Comparison of ENCODE assay signal across 7 cellular contexts in the genomic region with DNA sequence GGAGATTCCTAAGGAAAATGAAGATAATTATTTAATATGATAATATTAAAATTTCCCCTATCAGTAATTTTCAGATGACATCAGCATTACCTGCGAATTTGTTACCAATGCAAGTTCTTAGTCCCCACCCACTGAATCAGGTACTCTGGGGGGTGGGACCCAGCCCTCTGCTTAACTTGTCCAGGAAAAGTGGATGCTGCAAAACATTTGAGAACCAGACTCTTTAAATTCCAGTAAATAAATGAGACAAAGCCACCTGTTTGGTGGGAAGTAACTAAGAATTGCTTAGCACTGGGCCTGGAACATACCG. TPM values are rescaled to one million over a fixed set of nuclear protein-coding genes. Genes with fewer than 3 reads are reported as not detected.
DNase-seq lines count a peak whose midpoint lies in the region; ATAC-seq and TF ChIP-seq lines count a peak whose summit lies in the region.

No MANE protein-coding gene starts in this region.

- no peaks in the 10 kb centered on the region for H4K20me1 ChIP-seq in HCT116 (ENCODE audit: insufficient read depth)

- H3K4me1 ChIP-seq in HCT116 (ENCODE audit: control insufficient read depth in 1 of 2, insufficient read depth in 2 of 2, low read length in 2 of 2), result peaks cover 0 to 10% of the 10 kb centered on the region in 2 experiments; a peak in 1 of 4 replicates

- peaks cover 3% of the 10 kb centered on the region for H3K9me3 Mint-ChIP-seq in activated CD4-positive, alpha-beta memory T cell treated with anti-CD3 and anti-CD28 coated beads for 36 hours
- no peaks in the 10 kb centered on the region for H3K9me3 Mint-ChIP-seq in stimulated activated effector memory CD8-positive, alpha-beta T cell treated with anti-CD3 and anti-CD28 coated beads, Interleukin-12 subunit alpha, Interleukin-12 subunit beta, amount 100 ng/mL, for 72 hours

- TF ChIP-seq POLR2A in HCT116 (IDR thresholded peaks at IDR 0.05; ENCODE audit: borderline replicate concordance, extremely low read depth, insufficient read depth, insufficient read length) (no peak), erythroblast (IDR thresholded peaks at IDR 0.05; ENCODE audit: low read length) (no peak)

- H3K79me2 ChIP-seq in HCT116 (ENCODE audit: insufficient read depth, low read length), result no peaks in the 10 kb centered on the region

- H3K4me3 Mint-ChIP-seq in activated CD4-positive, alpha-beta memory T cell treated with anti-CD3 and anti-CD28 coated beads for 36 hours, result peak overlapping the region; percentile 89
- peak overlapping the region; percentile 85 for H3K4me3 Mint-ChIP-seq in stimulated activated effector memory CD8-positive, alpha-beta T cell treated with anti-CD3 and anti-CD28 coated beads, Interleukin-12 subunit alpha, Interleukin-12 subunit beta, amount 100 ng/mL, for 72 hours

- H3K4me2 ChIP-seq in HCT116 (ENCODE audit: low read length), result peak overlapping the region; percentile 86

- H3K4me3 ChIP-seq in HCT116 (replicated peaks in 1 of 2; ENCODE audit: low read depth in 1 of 2, low read length in 2 of 2), result peak overlapping the region; percentile 66
- peak overlapping the region; percentile 27 for H3K4me3 ChIP-seq in iPS-11a (ENCODE audit: low read depth, low read length)

- intact Hi-C loops in HCT116 (cut with micrococcal nuclease), result no loop called here
- intact Hi-C loops in activated CD4-positive, alpha-beta memory T cell treated with anti-CD3 and anti-CD28 coated beads for 36 hours (cut with micrococcal nuclease), result loop anchor here (1.0 to 5.0 kb wide), 2 partner anchors 40 to 96 kb away; a partner anchor contains a TSS

- no peaks in the 10 kb centered on the region for H3K27me3 ChIP-seq in HCT116 (ENCODE audit: insufficient read depth, low read length)

- no peaks in the 10 kb centered on the region for H3K27me3 Mint-ChIP-seq in activated CD4-positive, alpha-beta memory T cell treated with anti-CD3 and anti-CD28 coated beads for 36 hours

- no peak for TF ChIP-seq CTCF in HCT116 (IDR thresholded peaks at IDR 0.05 in 2 of 3, conservative IDR thresholded peaks at IDR 0.05 in 1 of 3; ENCODE audit: borderline replicate concordance in 1 of 3, insufficient read depth in 1 of 3, low read depth in 2 of 3, low read length in 2 of 3)

- peak overlapping the region; percentile 86 for H2AFZ ChIP-seq in HCT116 (ENCODE audit: low read depth, low read length, poor library complexity, severe bottlenecking)

- no peak for TF ChIP-seq RAD21 in HCT116 (IDR thresholded peaks at IDR 0.05; ENCODE audit: low read depth)

- H3K9ac ChIP-seq in HCT116 (ENCODE audit: low read length), result no peak overlapping the region

- H3K4me1 Mint-ChIP-seq in activated CD4-positive, alpha-beta memory T cell treated with anti-CD3 and anti-CD28 coated beads for 36 hours (ENCODE audit: low read depth), result peaks cover 16% of the 10 kb centered on the region
- H3K4me1 Mint-ChIP-seq in stimulated activated effector memory CD8-positive, alpha-beta T cell treated with anti-CD3 and anti-CD28 coated beads, Interleukin-12 subunit alpha, Interleukin-12 subunit beta, amount 100 ng/mL, for 72 hours, result peaks cover 17% of the 10 kb centered on the region

- POLR2A ChIA-PET in HCT116 (lab: Charles Lee), result no interaction called here
- POLR2A ChIA-PET in activated CD4-positive, alpha-beta memory T cell treated with anti-CD3 and anti-CD28 coated beads for 36 hours (lab: Charles Lee), result no interaction called here

- ATAC-seq in HCT116, result no peak
- ATAC-seq in stimulated activated effector memory CD8-positive, alpha-beta T cell treated with anti-CD3 and anti-CD28 coated beads, Interleukin-12 subunit alpha, Interleukin-12 subunit beta, amount 100 ng/mL, for 72 hours, result no peak
- no peak for ATAC-seq in GM21825 (IDR thresholded peaks at IDR 0.05; ENCODE audit: unreplicated experiment)

- H3K36me3 Mint-ChIP-seq in activated CD4-positive, alpha-beta memory T cell treated with anti-CD3 and anti-CD28 coated beads for 36 hours, result peaks cover 9% of the 10 kb centered on the region
- H3K36me3 Mint-ChIP-seq in stimulated activated effector memory CD8-positive, alpha-beta T cell treated with anti-CD3 and anti-CD28 coated beads, Interleukin-12 subunit alpha, Interleukin-12 subunit beta, amount 100 ng/mL, for 72 hours, result peaks cover 4% of the 10 kb centered on the region

- no peak overlapping the region for H3K27ac ChIP-seq in HCT116 (ENCODE audit: low read depth, low read length)

- H3K36me3 ChIP-seq in HCT116 (ENCODE audit: control insufficient read depth in 1 of 2, insufficient read depth in 2 of 2, low read length in 2 of 2), result no peaks in the 10 kb centered on the region

- peaks cover 7 to 8% of the 10 kb centered on the region in 2 experiments; a peak in 2 of 4 replicates for H3K9me3 ChIP-seq in HCT116 (ENCODE audit: control insufficient read depth in 1 of 2, insufficient read depth in 1 of 2, low read depth in 1 of 2, low read length in 2 of 2)

- no peak for DNase-seq in HCT116 (ENCODE audit: low read depth, low spot score)
- no peak for DNase-seq in activated CD4-positive, alpha-beta memory T cell treated with anti-CD3 and anti-CD28 coated beads for 36 hours
- DNase-seq in stimulated activated effector memory CD8-positive, alpha-beta T cell treated with anti-CD3 and anti-CD28 coated beads, Interleukin-12 subunit alpha, Interleukin-12 subunit beta, amount 100 ng/mL, for 72 hours (ENCODE audit: low spot score in 2 of 2), result no peak
- no peak for DNase-seq in erythroblast (lab: John Stamatoyannopoulos, UW)
- DNase-seq in epidermal melanocyte (ENCODE audit: insufficient read length, low spot score), result no peak

- CTCF ChIA-PET in HCT116 (lab: Charles Lee), result no interaction called here
- CTCF ChIA-PET in activated CD4-positive, alpha-beta memory T cell treated with anti-CD3 and anti-CD28 coated beads for 36 hours (lab: Charles Lee), result no interaction called here

- H3K9me2 ChIP-seq in HCT116 (ENCODE audit: insufficient read depth), result no peaks in the 10 kb centered on the region

- RAD21 ChIA-PET in HCT116 (lab: Charles Lee; ENCODE audit: low non-redundant PET in 1 of 2, low total read pairs in 2 of 2, uncharacterized antibody in 2 of 2, unreplicated experiment in 2 of 2), result no interaction called here

- BruUV-seq in HCT116 (replicated peaks; lab: Mats Ljungman, UMichigan), result no TSS peak

- no peak overlapping the region for H3K27ac Mint-ChIP-seq in activated CD4-positive, alpha-beta memory T cell treated with anti-CD3 and anti-CD28 coated beads for 36 hours
- no peak overlapping the region for H3K27ac Mint-ChIP-seq in stimulated activated effector memory CD8-positive, alpha-beta T cell treated with anti-CD3 and anti-CD28 coated beads, Interleukin-12 subunit alpha, Interleukin-12 subunit beta, amount 100 ng/mL, for 72 hours

TF ChIP-seq in HCT116, 20 proteins besides CTCF, POLR2A, EP300 and RAD21 (continues in another document):
- TF ChIP-seq, protein P1, sequence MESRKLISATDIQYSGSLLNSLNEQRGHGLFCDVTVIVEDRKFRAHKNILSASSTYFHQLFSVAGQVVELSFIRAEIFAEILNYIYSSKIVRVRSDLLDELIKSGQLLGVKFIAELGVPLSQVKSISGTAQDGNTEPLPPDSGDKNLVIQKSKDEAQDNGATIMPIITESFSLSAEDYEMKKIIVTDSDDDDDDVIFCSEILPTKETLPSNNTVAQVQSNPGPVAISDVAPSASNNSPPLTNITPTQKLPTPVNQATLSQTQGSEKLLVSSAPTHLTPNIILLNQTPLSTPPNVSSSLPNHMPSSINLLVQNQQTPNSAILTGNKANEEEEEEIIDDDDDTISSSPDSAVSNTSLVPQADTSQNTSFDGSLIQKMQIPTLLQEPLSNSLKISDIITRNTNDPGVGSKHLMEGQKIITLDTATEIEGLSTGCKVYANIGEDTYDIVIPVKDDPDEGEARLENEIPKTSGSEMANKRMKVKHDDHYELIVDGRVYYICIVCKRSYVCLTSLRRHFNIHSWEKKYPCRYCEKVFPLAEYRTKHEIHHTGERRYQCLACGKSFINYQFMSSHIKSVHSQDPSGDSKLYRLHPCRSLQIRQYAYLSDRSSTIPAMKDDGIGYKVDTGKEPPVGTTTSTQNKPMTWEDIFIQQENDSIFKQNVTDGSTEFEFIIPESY (IDR thresholded peaks at IDR 0.05; ENCODE audit: extremely low read depth, insufficient replicate concordance, low read length), result no peak
- TF ChIP-seq ZFX (IDR thresholded peaks at IDR 0.05), result no peak
- no peak for TF ChIP-seq ZNF274 (IDR thresholded peaks at IDR 0.05; ENCODE audit: low read depth, low read length)
- TF ChIP-seq JUND (IDR thresholded peaks at IDR 0.05), result no peak
- TF ChIP-seq, protein P2, sequence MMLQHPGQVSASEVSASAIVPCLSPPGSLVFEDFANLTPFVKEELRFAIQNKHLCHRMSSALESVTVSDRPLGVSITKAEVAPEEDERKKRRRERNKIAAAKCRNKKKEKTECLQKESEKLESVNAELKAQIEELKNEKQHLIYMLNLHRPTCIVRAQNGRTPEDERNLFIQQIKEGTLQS (IDR thresholded peaks at IDR 0.05), result no peak
- TF ChIP-seq, protein P3, sequence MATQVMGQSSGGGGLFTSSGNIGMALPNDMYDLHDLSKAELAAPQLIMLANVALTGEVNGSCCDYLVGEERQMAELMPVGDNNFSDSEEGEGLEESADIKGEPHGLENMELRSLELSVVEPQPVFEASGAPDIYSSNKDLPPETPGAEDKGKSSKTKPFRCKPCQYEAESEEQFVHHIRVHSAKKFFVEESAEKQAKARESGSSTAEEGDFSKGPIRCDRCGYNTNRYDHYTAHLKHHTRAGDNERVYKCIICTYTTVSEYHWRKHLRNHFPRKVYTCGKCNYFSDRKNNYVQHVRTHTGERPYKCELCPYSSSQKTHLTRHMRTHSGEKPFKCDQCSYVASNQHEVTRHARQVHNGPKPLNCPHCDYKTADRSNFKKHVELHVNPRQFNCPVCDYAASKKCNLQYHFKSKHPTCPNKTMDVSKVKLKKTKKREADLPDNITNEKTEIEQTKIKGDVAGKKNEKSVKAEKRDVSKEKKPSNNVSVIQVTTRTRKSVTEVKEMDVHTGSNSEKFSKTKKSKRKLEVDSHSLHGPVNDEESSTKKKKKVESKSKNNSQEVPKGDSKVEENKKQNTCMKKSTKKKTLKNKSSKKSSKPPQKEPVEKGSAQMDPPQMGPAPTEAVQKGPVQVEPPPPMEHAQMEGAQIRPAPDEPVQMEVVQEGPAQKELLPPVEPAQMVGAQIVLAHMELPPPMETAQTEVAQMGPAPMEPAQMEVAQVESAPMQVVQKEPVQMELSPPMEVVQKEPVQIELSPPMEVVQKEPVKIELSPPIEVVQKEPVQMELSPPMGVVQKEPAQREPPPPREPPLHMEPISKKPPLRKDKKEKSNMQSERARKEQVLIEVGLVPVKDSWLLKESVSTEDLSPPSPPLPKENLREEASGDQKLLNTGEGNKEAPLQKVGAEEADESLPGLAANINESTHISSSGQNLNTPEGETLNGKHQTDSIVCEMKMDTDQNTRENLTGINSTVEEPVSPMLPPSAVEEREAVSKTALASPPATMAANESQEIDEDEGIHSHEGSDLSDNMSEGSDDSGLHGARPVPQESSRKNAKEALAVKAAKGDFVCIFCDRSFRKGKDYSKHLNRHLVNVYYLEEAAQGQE (IDR thresholded peaks at IDR 0.05; ENCODE audit: low read depth), result no peak

RNA-seq across cellular contexts. Expression of a gene that starts 0.5 kb away (rescaled TPM):
- 2.2 TPM for total RNA-seq in HCT116 (2021; ENCODE audit: unreplicated experiment)
- polyA plus RNA-seq in HCT116 (2012), result 1.4 and 1.7 TPM in 2 replicates
- 1 to 10 TPM; 3.2 to 3.7 TPM for total RNA-seq in activated CD4-positive, alpha-beta memory T cell treated with anti-CD3 and anti-CD28 coated beads for 36 hours

RNA-seq across cellular contexts. Expression of a gene that starts 39.5 kb away (rescaled TPM):
- total RNA-seq in HCT116 (2021; ENCODE audit: unreplicated experiment), result 4.0 TPM
- 2.0 and 2.9 TPM in 2 replicates for polyA plus RNA-seq in HCT116 (2012)
- 1 to 10 TPM; 4.2 to 4.6 TPM for total RNA-seq in activated CD4-positive, alpha-beta memory T cell treated with anti-CD3 and anti-CD28 coated beads for 36 hours
